Comparison of ENCODE assay signal across 25 cellular contexts in the genomic region with DNA sequence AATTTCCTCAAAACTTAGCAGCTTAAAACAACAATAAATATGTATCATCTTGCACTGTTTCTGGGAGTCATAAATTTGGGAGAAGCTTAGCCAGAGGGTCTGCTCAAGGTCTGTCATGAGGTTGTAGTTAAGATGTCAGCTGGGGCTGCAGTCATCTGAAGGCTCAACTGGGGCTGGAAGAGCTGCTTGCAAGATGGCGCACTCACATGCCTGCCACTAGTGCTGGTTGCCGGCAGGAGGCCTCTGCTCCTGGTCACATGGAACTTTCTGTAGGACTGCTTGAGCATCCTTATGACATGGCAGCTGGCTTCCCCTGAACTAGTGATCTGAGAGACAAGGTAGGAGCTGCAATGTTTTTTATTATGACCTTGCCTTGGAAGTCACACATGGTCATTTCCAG.
"Had no signal": no experiment of that assay in that cellular context is flagged by ENCODE, and none has a peak within 500 bp of the region (broad histone marks: within the 10 kb centered on the region; RNA-seq: fewer than 3 reads in every experiment).

No MANE protein-coding gene starts in this region.

- H3K27me3 ChIP-seq: breast epithelium, dorsolateral prefrontal cortex, gastroesophageal sphincter, neutrophil, stomach, tibial nerve had no signal

- H3K4me2 ChIP-seq: smooth muscle cell had no signal

- H2AFZ ChIP-seq: parathyroid adenoma had no signal

- H3K27ac ChIP-seq: breast epithelium, gastroesophageal sphincter, neutrophil, parathyroid adenoma, psoas muscle, tibial nerve, WERI-Rb-1 had no signal

- DNase-seq: activated CD4-positive, alpha-beta T cell treated with anti-CD3 and anti-CD28 coated beads for 48 hours; activated CD4-positive, alpha-beta T cell treated with anti-CD3 and anti-CD28 coated beads, Interleukin-2, amount 50 U/mL, for 48 hours; activated effector memory CD4-positive, alpha-beta T cell treated with Interleukin-2 at 50 U/mL for 16 hours; activated naive CD4-positive, alpha-beta T cell treated with Interleukin-2 at 50 U/mL for 16 hours; amygdala; effector memory CD8-positive, alpha-beta T cell; hippocampal formation; kidney; psoas muscle; stimulated activated CD4-positive, alpha-beta T cell treated with anti-CD3 and anti-CD28 coated beads, Interleukin-15, amount 100 ng/mL, for 24 hours; stimulated activated CD4-positive, alpha-beta T cell treated with anti-CD3 and anti-CD28 coated beads, Interleukin-2, amount 100 ng/mL, for 24 hours; stimulated activated naive B cell treated with anti-CD40 and anti-IgM and Interleukin-4, amounts not matched to agents 10 μg/mL and 1 μg/mL and 100 μg/mL, for 72 hours; stomach; SW 1271; T-helper 17 cell; T1000; WERI-Rb-1 had no signal

- H3K36me3 ChIP-seq: breast epithelium, gastroesophageal sphincter, neutrophil, stomach, tibial nerve, WERI-Rb-1 had no signal

- H3K9me3 ChIP-seq: breast epithelium, gastroesophageal sphincter, neutrophil, psoas muscle, tibial nerve had no signal

- H3K9ac ChIP-seq: parathyroid adenoma had no signal

- H3K4me3 ChIP-seq: breast epithelium, dorsolateral prefrontal cortex, gastroesophageal sphincter, lung, psoas muscle, smooth muscle cell, stomach, tibial nerve had no signal

- H3K4me1 ChIP-seq: gastroesophageal sphincter had no signal
